Comparison of ENCODE assay signal across 8 cellular contexts in the genomic region with DNA sequence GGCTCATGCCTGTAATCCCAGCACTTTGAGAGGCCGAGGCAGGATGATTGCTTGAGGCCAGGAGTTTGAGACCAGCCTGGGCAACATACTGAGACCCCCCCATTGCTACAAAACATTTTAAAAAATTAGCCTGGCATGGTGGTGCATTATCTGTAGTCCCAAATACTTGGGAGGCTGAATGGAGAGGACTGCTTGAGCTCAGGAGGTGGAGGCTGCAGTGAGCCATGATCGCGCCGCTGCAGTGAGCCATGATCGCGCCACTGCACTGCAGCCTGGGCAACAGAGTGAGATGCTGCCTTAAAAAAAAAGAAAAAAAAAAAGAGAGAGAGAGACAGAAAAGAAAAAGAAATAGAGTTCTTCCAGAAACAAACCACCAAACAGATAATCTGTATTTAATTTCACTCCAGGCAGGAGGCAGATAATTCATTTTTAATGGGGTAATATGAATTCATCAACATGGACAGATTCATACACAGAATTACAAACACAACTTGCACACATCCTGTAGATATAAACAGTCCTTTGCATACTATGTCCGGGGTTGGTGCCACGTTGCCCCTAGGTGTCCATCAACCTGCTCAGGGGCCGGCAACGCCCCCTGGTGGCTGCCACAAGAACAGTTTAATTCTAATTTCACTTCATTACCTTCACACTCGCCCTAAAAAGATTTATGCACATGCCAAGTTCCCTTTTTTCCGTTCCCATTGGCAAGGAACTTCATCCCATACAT. TPM values are rescaled to one million over a fixed set of nuclear protein-coding genes. Genes with fewer than 3 reads are reported as not detected.
DNase-seq lines count a peak whose midpoint lies in the region; ATAC-seq and TF ChIP-seq lines count a peak whose summit lies in the region.

No MANE protein-coding gene starts in this region.

- H3K4me1 ChIP-seq in HEK293 (ENCODE audit: control insufficient read depth, insufficient read depth, low read length) (peaks cover 10% of the 10 kb centered on the region), mucosa of rectum (ENCODE audit: control insufficient read depth in 2 of 2, insufficient read depth in 2 of 2, low read length in 2 of 2) (peaks cover 21 to 35% of the 10 kb centered on the region in 2 donors), stomach (peaks cover 29 to 50% (median 38%) of the 10 kb centered on the region in 4 donors)

- H3K27me3 ChIP-seq in mucosa of rectum (ENCODE audit: control insufficient read depth in 2 of 2, insufficient read depth in 2 of 2, low read length in 2 of 2): no peaks in the 10 kb centered on the region
- no peaks in the 10 kb centered on the region for H3K27me3 ChIP-seq in stomach

- no peak overlapping the region for H3K9ac ChIP-seq in mucosa of rectum (ENCODE audit: low read depth in 1 of 2, low read length in 2 of 2)

- POLR2A ChIA-PET in HEK293 (lab: Yijun Ruan, JAX): interaction anchor here (1.3 kb wide), 1 partner anchor 16 kb away, joined by 4 read pairs; a partner anchor contains a TSS

- H3K36me3 ChIP-seq in HEK293 (ENCODE audit: control insufficient read depth in 2 of 2, insufficient read depth in 1 of 2, low read length in 2 of 2): no peaks in the 10 kb centered on the region; a peak in 1 of 3 replicates
- peaks cover 7 to 19% of the 10 kb centered on the region in 2 donors for H3K36me3 ChIP-seq in mucosa of rectum (ENCODE audit: control insufficient read depth in 2 of 2, insufficient read depth in 2 of 2, low read length in 2 of 2)
- H3K36me3 ChIP-seq in stomach: peaks cover 2 to 38% (median 27%) of the 10 kb centered on the region in 4 donors

- H3K27ac ChIP-seq in HEK293 (ENCODE audit: extremely low read depth, low read depth, low read length): peak overlapping the region; percentile 73; the same call in 1 of the 2 replicates
- H3K27ac ChIP-seq in mucosa of rectum (ENCODE audit: low read depth in 2 of 2, low read length in 2 of 2): peak overlapping the region; percentile 67 to 74
- H3K27ac ChIP-seq in stomach: peak overlapping the region; percentile 22 to 80 (median 72)

- TF ChIP-seq CTCF in HEK293 (tag by site-specific recombination; IDR thresholded peaks at IDR 0.05) (peak; percentile 78), stomach (IDR thresholded peaks at IDR 0.05) (peak in 5 of 7 experiments; percentile 38 to 87 (median 76))

- H3K4me3 ChIP-seq in HEK293 (ENCODE audit: low read depth, low read length) (no peak overlapping the region), mucosa of rectum (ENCODE audit: low read length in 2 of 2) (no peak overlapping the region), stomach (no peak overlapping the region)

- no peak for TF ChIP-seq EP300 in stomach (IDR thresholded peaks at IDR 0.05)

- no peak for ATAC-seq in HG03139 (IDR thresholded peaks at IDR 0.05; ENCODE audit: unreplicated experiment)

- no peak for TF ChIP-seq POLR2A in stomach (IDR thresholded peaks at IDR 0.05)

- intact Hi-C loops in stomach (cut with DNase I; ENCODE audit: low total_unique reads): loop anchor here (10.0 kb wide), 1 partner anchor 249 kb away; no protein-coding TSS in a partner anchor

- 42 to 51% (median 47%) methylated on average over 12 of the region's 12 CpGs for WGBS in stomach, 5 donors

- CTCF ChIA-PET in HEK293 (lab: Yijun Ruan, JAX): interaction anchor here (0.6 to 3.4 kb wide), 20 partner anchors 7 to 301 kb away, joined by 3 to 25 read pairs (median 4); no protein-coding TSS in a partner anchor

- DNase-seq in DMS153 treated with DMSO at 0.1 percent for 48 hours (lab: John Stamatoyannopoulos, UW; ENCODE audit: unreplicated experiment): peak; percentile 71
- peak; percentile 2 for DNase-seq in NCI-H446 treated with DMSO at 0.1 percent for 48 hours (lab: John Stamatoyannopoulos, UW)
- DNase-seq in activated CD4-positive, alpha-beta T cell treated with anti-CD3 and anti-CD28 coated beads, Interleukin-2, amount 50 U/mL, for 1 hour: peak; percentile 54
- DNase-seq in ecto neural progenitor cell (ENCODE audit: low spot score): peak; percentile 76
- peak; percentile 65 for DNase-seq in stomach

- H3K9me3 ChIP-seq in HEK293 (ENCODE audit: control insufficient read depth, insufficient read depth, low read depth, low read length) (no peaks in the 10 kb centered on the region), mucosa of rectum (ENCODE audit: control insufficient read depth in 2 of 2, low read length in 2 of 2) (no peaks in the 10 kb centered on the region), stomach (no peaks in the 10 kb centered on the region)

TF ChIP-seq in HEK293, 187 proteins besides CTCF, POLR2A, EP300 and RAD21:
- TF ChIP-seq ZNF654 (tag by site-specific recombination; IDR thresholded peaks at IDR 0.05; ENCODE audit: low read depth) (peak; percentile 47), ZNF341 (tag by site-specific recombination; IDR thresholded peaks at IDR 0.05; ENCODE audit: low read depth) (no peak), ZNF2 (tag by site-specific recombination; IDR thresholded peaks at IDR 0.05) (0 out of 2 replicates have a peak, but pooled peaks have one; percentile 12), ZNF514 (tag by site-specific recombination; IDR thresholded peaks at IDR 0.05) (peak; percentile 99), PRDM1 (tag by site-specific recombination; IDR thresholded peaks at IDR 0.05) (peak; percentile 19; the same call in 1 of the 2 replicates), ZNF76 (tag by site-specific recombination; IDR thresholded peaks at IDR 0.05; ENCODE audit: borderline replicate concordance, low read depth) (no peak), ZFP41 (tag by site-specific recombination; IDR thresholded peaks at IDR 0.05; ENCODE audit: borderline replicate concordance) (no peak)
- TF ChIP-seq, protein P1, sequence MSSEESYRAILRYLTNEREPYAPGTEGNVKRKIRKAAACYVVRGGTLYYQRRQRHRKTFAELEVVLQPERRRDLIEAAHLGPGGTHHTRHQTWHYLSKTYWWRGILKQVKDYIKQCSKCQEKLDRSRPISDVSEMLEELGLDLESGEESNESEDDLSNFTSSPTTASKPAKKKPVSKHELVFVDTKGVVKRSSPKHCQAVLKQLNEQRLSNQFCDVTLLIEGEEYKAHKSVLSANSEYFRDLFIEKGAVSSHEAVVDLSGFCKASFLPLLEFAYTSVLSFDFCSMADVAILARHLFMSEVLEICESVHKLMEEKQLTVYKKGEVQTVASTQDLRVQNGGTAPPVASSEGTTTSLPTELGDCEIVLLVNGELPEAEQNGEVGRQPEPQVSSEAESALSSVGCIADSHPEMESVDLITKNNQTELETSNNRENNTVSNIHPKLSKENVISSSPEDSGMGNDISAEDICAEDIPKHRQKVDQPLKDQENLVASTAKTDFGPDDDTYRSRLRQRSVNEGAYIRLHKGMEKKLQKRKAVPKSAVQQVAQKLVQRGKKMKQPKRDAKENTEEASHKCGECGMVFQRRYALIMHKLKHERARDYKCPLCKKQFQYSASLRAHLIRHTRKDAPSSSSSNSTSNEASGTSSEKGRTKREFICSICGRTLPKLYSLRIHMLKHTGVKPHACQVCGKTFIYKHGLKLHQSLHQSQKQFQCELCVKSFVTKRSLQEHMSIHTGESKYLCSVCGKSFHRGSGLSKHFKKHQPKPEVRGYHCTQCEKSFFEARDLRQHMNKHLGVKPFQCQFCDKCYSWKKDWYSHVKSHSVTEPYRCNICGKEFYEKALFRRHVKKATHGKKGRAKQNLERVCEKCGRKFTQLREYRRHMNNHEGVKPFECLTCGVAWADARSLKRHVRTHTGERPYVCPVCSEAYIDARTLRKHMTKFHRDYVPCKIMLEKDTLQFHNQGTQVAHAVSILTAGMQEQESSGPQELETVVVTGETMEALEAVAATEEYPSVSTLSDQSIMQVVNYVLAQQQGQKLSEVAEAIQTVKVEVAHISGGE (tag by site-specific recombination; conservative IDR thresholded peaks at IDR 0.05; ENCODE audit: low read depth): 0 out of 2 replicates have a peak, but pooled peaks have one; percentile 19

RNA-seq across cellular contexts. Expression of a gene that starts 15.9 kb away (rescaled TPM):
- 10 to 100 TPM in 2 of 5 donors, 1 to 10 TPM in 2, under 1 TPM in 1; 0.29 to 35.7 (median 8.8) TPM for total RNA-seq in stomach
- 10 to 100 TPM in 2 of 3 donors, 1 to 10 TPM in 1; 7.8 to 16.5 (median 10.2) TPM for polyA plus RNA-seq in stomach

RNA-seq across cellular contexts. Expression of a gene that starts 22.7 kb away (rescaled TPM):
- total RNA-seq in stomach: 10 to 100 TPM in 3 of 5 donors, 1 to 10 TPM in 2; 1.3 to 49.0 (median 25.0) TPM
- polyA plus RNA-seq in stomach: 1 to 10 TPM; 5.5 to 8.7 (median 6.3) TPM

Comparison
In these comparisons a context has a peak if more than half of its experiments do, and no peak if none do; other contexts are left out.
1. DNase-seq: peak in every context shown above with its lines; median percentile 76 in ecto neural progenitor cell; 71 in DMS153 treated with DMSO at 0.1 percent for 48 hours; 65 in stomach; 54 in activated CD4-positive, alpha-beta T cell treated with anti-CD3 and anti-CD28 coated beads, Interleukin-2, amount 50 U/mL, for 1 hour; 2 in NCI-H446 treated with DMSO at 0.1 percent for 48 hours.